Comparison of ENCODE assay signal across 11 cellular contexts in the genomic region with DNA sequence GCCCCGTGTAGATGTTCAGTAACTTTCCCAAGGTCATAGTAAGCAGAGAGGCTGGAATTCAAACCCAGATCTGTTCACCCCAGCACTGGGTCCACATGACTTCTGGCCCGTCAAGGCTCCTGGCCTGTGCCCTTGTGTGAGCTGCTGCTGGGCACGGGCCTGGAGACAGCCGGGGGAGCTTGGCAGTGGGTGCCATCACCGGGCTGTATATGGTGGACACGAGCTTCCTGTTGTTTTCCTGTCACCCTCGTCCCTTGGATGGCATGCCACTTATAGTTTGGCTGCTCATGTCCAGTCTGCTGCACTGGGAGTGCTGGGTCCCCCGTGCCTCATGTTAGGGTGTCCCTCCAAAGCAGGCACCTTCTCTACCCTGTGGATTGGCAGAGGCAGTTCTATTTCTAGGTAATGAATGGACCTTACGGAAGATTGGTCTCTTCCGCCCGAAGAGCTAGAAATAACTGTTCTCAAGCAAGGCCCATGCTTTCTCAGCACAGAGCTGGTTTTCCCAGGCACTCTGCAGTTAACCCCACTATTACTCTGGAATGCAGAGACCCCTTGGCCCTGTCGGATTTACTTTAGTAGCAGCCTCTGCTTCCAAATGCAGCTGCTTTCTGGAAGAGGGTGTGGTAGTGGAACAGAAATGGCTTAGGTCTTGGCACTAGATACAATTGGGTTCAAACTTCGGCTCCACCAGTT. TPM values are rescaled to one million over a fixed set of nuclear protein-coding genes. Genes with fewer than 3 reads are reported as not detected.
DNase-seq lines count a peak whose midpoint lies in the region; ATAC-seq and TF ChIP-seq lines count a peak whose summit lies in the region.
"Had no signal": no experiment of that assay in that cellular context is flagged by ENCODE, and none has a peak within 500 bp of the region (broad histone marks: within the 10 kb centered on the region; RNA-seq: fewer than 3 reads in every experiment).

No MANE protein-coding gene starts in this region.

- ATAC-seq in T-helper 17 cell, result no peak

- H3K4me1 Mint-ChIP-seq in CD4-positive, alpha-beta memory T cell, result peaks cover 65 to 99% (median 85%) of the 10 kb centered on the region in 4 donors
- H3K4me1 Mint-ChIP-seq in T-helper 17 cell (peaks cover 74% of the 10 kb centered on the region), neural progenitor cell (peaks cover 44% of the 10 kb centered on the region)

- CTCF ChIA-PET in CD4-positive, alpha-beta memory T cell (lab: Charles Lee; ENCODE audit: partially characterized antibody), result interaction anchor here (0.9 to 2.7 kb wide), 9 partner anchors 11 to 278 kb away, joined by 3 to 9 read pairs (median 4); no protein-coding TSS in a partner anchor

- POLR2A ChIA-PET in CD4-positive, alpha-beta memory T cell (lab: Charles Lee; ENCODE audit: partially characterized antibody), result interaction anchor here (0.5 to 3.0 kb wide), 6 partner anchors 10 to 247 kb away, joined by 3 to 16 read pairs (median 3); partner anchors contain the start of gene CDK17

- H3K27ac Mint-ChIP-seq in CD4-positive, alpha-beta memory T cell, result peak overlapping the region; percentile 94 to 100 (median 98)
- H3K27ac Mint-ChIP-seq in T-helper 17 cell (no peak overlapping the region), neural progenitor cell (no peak overlapping the region)

- intact Hi-C loops in CD4-positive, alpha-beta memory T cell (cut with micrococcal nuclease), result no loop called here
- intact Hi-C loops in sigmoid colon (cut with DNase I), result loop anchor here (10.0 kb wide), 1 partner anchor 1024 kb away; the partner anchor contains the start of genes FGD6 and VEZT

- H3K4me2 ChIP-seq in neural progenitor cell, result no peak overlapping the region

- H2AFZ ChIP-seq in neural progenitor cell (replicated peaks), result no peak overlapping the region

- TF ChIP-seq CTCF in fibroblast of villous mesenchyme (IDR thresholded peaks at IDR 0.05; ENCODE audit: insufficient read depth, low read depth, low read length) (no peak), sigmoid colon (IDR thresholded peaks at IDR 0.05) (no peak), neural progenitor cell (IDR thresholded peaks at IDR 0.05) (no peak)

- no peaks in the 10 kb centered on the region for H3K27me3 Mint-ChIP-seq in CD4-positive, alpha-beta memory T cell
- no peaks in the 10 kb centered on the region for H3K27me3 Mint-ChIP-seq in T-helper 17 cell
- H3K27me3 Mint-ChIP-seq in neural progenitor cell (ENCODE audit: insufficient read depth, low read depth), result peaks cover 11% of the 10 kb centered on the region

- H3K4me1 ChIP-seq in CD4-positive, alpha-beta memory T cell (ENCODE audit: insufficient read depth, low read length), result peaks cover 90% of the 10 kb centered on the region
- H3K4me1 ChIP-seq in sigmoid colon, result peaks cover 0 to 94% (median 91%) of the 10 kb centered on the region in 4 donors
- no peaks in the 10 kb centered on the region for H3K4me1 ChIP-seq in neural progenitor cell

- peaks cover 0 to 3% (median 0%) of the 10 kb centered on the region in 8 donors for H3K9me3 Mint-ChIP-seq in CD4-positive, alpha-beta memory T cell
- no peaks in the 10 kb centered on the region for H3K9me3 Mint-ChIP-seq in neural progenitor cell

- no peaks in the 10 kb centered on the region for H3K79me2 ChIP-seq in neural progenitor cell (ENCODE audit: low read depth)

- WGBS in sigmoid colon, 2 donors, result 77 to 79% methylated on average over 13 of the region's 13 CpGs

- H3K27ac ChIP-seq in CD4-positive, alpha-beta memory T cell (ENCODE audit: low read depth, low read length), result peak overlapping the region; percentile 57
- peak overlapping the region; percentile 92 to 97 (median 95) for H3K27ac ChIP-seq in sigmoid colon
- no peak overlapping the region for H3K27ac ChIP-seq in neural progenitor cell

- H3K9ac ChIP-seq in neural progenitor cell, result no peak overlapping the region

- H3K4me3 ChIP-seq in CD4-positive, alpha-beta memory T cell (ENCODE audit: low read length in 2 of 2), result no peak overlapping the region
- H3K4me3 ChIP-seq in fibroblast of villous mesenchyme (ENCODE audit: low read depth, low read length) (no peak overlapping the region), sigmoid colon (no peak overlapping the region), neural progenitor cell (no peak overlapping the region)

- H3K4me3 Mint-ChIP-seq in CD4-positive, alpha-beta memory T cell, result peak overlapping the region in 5 of 8 donors; percentile 63 to 83 (median 80)
- H3K4me3 Mint-ChIP-seq in T-helper 17 cell, result peak overlapping the region; percentile 85
- no peak overlapping the region for H3K4me3 Mint-ChIP-seq in neural progenitor cell

- no peaks in the 10 kb centered on the region for H3K9me3 ChIP-seq in CD4-positive, alpha-beta memory T cell (ENCODE audit: control insufficient read depth in 1 of 2, low read length in 2 of 2)
- H3K9me3 ChIP-seq in T-helper 17 cell (ENCODE audit: control insufficient read depth, low read length, poor library complexity, severe bottlenecking) (no peaks in the 10 kb centered on the region), sigmoid colon (no peaks in the 10 kb centered on the region), neural progenitor cell (ENCODE audit: low read depth) (no peaks in the 10 kb centered on the region)

- TF ChIP-seq POLR2A in sigmoid colon (IDR thresholded peaks at IDR 0.05), result no peak

- H4K20me1 ChIP-seq in neural progenitor cell (ENCODE audit: low read depth), result no peaks in the 10 kb centered on the region

- peaks cover 13 to 40% of the 10 kb centered on the region in 2 donors for H3K36me3 Mint-ChIP-seq in CD4-positive, alpha-beta memory T cell
- H3K36me3 Mint-ChIP-seq in T-helper 17 cell (ENCODE audit: low read depth) (peaks cover 8% of the 10 kb centered on the region), neural progenitor cell (peaks cover 2% of the 10 kb centered on the region)

- no peak for DNase-seq in CD4-positive, alpha-beta memory T cell
- no peak for DNase-seq in T-helper 17 cell
- DNase-seq in fibroblast of villous mesenchyme (ENCODE audit: low read depth), result peak; percentile 60
- peak; percentile 72 for DNase-seq in sigmoid colon
- no peak for DNase-seq in DMS153 treated with DMSO at 0.1 percent for 48 hours (lab: John Stamatoyannopoulos, UW; ENCODE audit: unreplicated experiment)
- no peak for DNase-seq in neural progenitor cell (ENCODE audit: low spot score)
- no peak for DNase-seq in effector CD8-positive, alpha-beta T cell (lab: John Stamatoyannopoulos, UW)
- no peak for DNase-seq in GDM1 (lab: John Stamatoyannopoulos, UW)
- DNase-seq: DMS 273 treated with DMSO at 0.1 percent for 48 hours, NCI-H2107, retina had no signal

- no peaks in the 10 kb centered on the region for H3K36me3 ChIP-seq in CD4-positive, alpha-beta memory T cell (ENCODE audit: insufficient read depth, low read length)
- no peaks in the 10 kb centered on the region for H3K36me3 ChIP-seq in sigmoid colon
- no peaks in the 10 kb centered on the region for H3K36me3 ChIP-seq in neural progenitor cell

- no peaks in the 10 kb centered on the region for H3K27me3 ChIP-seq in CD4-positive, alpha-beta memory T cell (ENCODE audit: insufficient read depth, low read length)
- no peaks in the 10 kb centered on the region for H3K27me3 ChIP-seq in sigmoid colon
- H3K27me3 ChIP-seq in neural progenitor cell, result no peaks in the 10 kb centered on the region

- peak in 1 of 4 donors; percentile 30 for TF ChIP-seq EP300 in sigmoid colon (IDR thresholded peaks at IDR 0.05)

- H3F3A ChIP-seq in neural progenitor cell (ENCODE audit: low read depth), result no peaks in the 10 kb centered on the region

RNA-seq across cellular contexts. Expression of gene ELK3, which starts 44.3 kb away (rescaled TPM):
- 10 to 100 TPM; 56.4 to 56.5 TPM for total RNA-seq in CD4-positive, alpha-beta memory T cell
- polyA plus RNA-seq in CD4-positive, alpha-beta memory T cell, result 10 to 100 TPM; 20.8 to 56.5 TPM
- 10 to 100 TPM; 68.8 to 71.2 TPM for total RNA-seq in T-helper 17 cell
- total RNA-seq in fibroblast of villous mesenchyme, result 23.2 and 24.6 TPM in 2 replicates
- total RNA-seq in sigmoid colon, result 10 to 100 TPM; 15.7 to 23.8 (median 18.4) TPM
- 10 to 100 TPM in 1 of 3 donors, 1 to 10 TPM in 2; 2.3 to 12.0 (median 9.0) TPM for polyA plus RNA-seq in sigmoid colon
- total RNA-seq in neural progenitor cell (ENCODE audit: low replicate concordance), result 4.8 and 5.0 TPM in 2 replicates

Comparison
In these comparisons a context has a peak if more than half of its experiments do, and no peak if none do; other contexts are left out.
1. DNase-seq: peak in fibroblast of villous mesenchyme (single experiment) and sigmoid colon (single experiment); none in CD4-positive, alpha-beta memory T cell (0 of 5), T-helper 17 cell (0 of 3), DMS153 treated with DMSO at 0.1 percent for 48 hours (single experiment), neural progenitor cell (single experiment), effector CD8-positive, alpha-beta T cell (single experiment) and GDM1 (single experiment).
2. H3K27ac Mint-ChIP-seq: peak in CD4-positive, alpha-beta memory T cell (7 of 7); none in T-helper 17 cell (single experiment) and neural progenitor cell (single experiment).